1 cellular context compared by ENCODE assay signal in the genomic region with DNA sequence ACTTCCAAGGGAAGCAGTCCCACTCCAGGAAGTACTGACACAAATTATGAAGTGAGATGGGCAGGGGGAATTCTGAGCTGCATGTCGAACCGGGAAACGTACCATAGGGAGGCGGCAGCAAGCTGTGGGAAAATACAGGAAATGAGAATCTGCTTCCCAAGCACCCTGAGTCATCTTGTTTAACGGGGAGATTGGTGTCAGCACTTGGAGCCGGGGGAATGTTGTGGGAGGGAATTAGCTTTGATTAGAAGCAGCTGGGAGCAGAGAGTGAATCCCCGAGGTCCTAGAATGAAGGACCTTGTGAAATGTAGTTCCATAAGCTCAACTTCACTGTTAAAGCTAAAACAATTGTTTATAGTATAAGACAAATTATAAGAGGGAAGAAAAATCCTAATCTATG.
TF ChIP-seq lines count a peak whose summit lies in the region.

No MANE protein-coding gene starts in this region.

TF ChIP-seq in GM23338, 12 proteins besides CTCF, POLR2A, EP300 and RAD21 (continued from another document):
- TF ChIP-seq, protein P1, sequence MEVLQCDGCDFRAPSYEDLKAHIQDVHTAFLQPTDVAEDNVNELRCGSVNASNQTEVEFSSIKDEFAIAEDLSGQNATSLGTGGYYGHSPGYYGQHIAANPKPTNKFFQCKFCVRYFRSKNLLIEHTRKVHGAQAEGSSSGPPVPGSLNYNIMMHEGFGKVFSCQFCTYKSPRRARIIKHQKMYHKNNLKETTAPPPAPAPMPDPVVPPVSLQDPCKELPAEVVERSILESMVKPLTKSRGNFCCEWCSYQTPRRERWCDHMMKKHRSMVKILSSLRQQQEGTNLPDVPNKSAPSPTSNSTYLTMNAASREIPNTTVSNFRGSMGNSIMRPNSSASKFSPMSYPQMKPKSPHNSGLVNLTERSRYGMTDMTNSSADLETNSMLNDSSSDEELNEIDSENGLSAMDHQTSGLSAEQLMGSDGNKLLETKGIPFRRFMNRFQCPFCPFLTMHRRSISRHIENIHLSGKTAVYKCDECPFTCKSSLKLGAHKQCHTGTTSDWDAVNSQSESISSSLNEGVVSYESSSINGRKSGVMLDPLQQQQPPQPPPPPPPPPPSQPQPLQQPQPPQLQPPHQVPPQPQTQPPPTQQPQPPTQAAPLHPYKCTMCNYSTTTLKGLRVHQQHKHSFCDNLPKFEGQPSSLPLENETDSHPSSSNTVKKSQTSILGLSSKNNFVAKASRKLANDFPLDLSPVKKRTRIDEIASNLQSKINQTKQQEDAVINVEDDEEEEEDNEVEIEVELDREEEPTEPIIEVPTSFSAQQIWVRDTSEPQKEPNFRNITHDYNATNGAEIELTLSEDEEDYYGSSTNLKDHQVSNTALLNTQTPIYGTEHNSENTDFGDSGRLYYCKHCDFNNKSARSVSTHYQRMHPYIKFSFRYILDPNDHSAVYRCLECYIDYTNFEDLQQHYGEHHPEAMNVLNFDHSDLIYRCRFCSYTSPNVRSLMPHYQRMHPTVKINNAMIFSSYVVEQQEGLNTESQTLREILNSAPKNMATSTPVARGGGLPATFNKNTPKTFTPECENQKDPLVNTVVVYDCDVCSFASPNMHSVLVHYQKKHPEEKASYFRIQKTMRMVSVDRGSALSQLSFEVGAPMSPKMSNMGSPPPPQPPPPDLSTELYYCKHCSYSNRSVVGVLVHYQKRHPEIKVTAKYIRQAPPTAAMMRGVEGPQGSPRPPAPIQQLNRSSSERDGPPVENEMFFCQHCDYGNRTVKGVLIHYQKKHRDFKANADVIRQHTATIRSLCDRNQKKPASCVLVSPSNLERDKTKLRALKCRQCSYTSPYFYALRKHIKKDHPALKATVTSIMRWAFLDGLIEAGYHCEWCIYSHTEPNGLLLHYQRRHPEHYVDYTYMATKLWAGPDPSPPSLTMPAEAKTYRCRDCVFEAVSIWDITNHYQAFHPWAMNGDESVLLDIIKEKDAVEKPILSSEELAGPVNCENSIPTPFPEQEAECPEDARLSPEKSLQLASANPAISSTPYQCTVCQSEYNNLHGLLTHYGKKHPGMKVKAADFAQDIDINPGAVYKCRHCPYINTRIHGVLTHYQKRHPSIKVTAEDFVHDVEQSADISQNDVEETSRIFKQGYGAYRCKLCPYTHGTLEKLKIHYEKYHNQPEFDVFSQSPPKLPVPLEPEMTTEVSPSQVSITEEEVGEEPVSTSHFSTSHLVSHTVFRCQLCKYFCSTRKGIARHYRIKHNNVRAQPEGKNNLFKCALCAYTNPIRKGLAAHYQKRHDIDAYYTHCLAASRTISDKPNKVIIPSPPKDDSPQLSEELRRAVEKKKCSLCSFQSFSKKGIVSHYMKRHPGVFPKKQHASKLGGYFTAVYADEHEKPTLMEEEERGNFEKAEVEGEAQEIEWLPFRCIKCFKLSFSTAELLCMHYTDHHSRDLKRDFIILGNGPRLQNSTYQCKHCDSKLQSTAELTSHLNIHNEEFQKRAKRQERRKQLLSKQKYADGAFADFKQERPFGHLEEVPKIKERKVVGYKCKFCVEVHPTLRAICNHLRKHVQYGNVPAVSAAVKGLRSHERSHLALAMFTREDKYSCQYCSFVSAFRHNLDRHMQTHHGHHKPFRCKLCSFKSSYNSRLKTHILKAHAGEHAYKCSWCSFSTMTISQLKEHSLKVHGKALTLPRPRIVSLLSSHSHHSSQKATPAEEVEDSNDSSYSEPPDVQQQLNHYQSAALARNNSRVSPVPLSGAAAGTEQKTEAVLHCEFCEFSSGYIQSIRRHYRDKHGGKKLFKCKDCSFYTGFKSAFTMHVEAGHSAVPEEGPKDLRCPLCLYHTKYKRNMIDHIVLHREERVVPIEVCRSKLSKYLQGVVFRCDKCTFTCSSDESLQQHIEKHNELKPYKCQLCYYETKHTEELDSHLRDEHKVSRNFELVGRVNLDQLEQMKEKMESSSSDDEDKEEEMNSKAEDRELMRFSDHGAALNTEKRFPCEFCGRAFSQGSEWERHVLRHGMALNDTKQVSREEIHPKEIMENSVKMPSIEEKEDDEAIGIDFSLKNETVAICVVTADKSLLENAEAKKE (CRISPR knock-in tag; IDR thresholded peaks at IDR 0.05): no peak
- TF ChIP-seq EZH2phosphoT487 (IDR thresholded peaks at IDR 0.05; ENCODE audit: unreplicated experiment) (no peak), NANOG (IDR thresholded peaks at IDR 0.05; ENCODE audit: borderline replicate concordance) (no peak), ZNF331 (CRISPR knock-in tag; IDR thresholded peaks at IDR 0.05; ENCODE audit: low read depth) (no peak), ZNF114 (CRISPR knock-in tag; IDR thresholded peaks at IDR 0.05) (no peak)
- TF ChIP-seq, protein P2, sequence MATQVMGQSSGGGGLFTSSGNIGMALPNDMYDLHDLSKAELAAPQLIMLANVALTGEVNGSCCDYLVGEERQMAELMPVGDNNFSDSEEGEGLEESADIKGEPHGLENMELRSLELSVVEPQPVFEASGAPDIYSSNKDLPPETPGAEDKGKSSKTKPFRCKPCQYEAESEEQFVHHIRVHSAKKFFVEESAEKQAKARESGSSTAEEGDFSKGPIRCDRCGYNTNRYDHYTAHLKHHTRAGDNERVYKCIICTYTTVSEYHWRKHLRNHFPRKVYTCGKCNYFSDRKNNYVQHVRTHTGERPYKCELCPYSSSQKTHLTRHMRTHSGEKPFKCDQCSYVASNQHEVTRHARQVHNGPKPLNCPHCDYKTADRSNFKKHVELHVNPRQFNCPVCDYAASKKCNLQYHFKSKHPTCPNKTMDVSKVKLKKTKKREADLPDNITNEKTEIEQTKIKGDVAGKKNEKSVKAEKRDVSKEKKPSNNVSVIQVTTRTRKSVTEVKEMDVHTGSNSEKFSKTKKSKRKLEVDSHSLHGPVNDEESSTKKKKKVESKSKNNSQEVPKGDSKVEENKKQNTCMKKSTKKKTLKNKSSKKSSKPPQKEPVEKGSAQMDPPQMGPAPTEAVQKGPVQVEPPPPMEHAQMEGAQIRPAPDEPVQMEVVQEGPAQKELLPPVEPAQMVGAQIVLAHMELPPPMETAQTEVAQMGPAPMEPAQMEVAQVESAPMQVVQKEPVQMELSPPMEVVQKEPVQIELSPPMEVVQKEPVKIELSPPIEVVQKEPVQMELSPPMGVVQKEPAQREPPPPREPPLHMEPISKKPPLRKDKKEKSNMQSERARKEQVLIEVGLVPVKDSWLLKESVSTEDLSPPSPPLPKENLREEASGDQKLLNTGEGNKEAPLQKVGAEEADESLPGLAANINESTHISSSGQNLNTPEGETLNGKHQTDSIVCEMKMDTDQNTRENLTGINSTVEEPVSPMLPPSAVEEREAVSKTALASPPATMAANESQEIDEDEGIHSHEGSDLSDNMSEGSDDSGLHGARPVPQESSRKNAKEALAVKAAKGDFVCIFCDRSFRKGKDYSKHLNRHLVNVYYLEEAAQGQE (IDR thresholded peaks at IDR 0.05; ENCODE audit: unreplicated experiment): no peak
TF ChIP-seq in GM23338: peak in this region for 0.
